In the genomic region with DNA sequence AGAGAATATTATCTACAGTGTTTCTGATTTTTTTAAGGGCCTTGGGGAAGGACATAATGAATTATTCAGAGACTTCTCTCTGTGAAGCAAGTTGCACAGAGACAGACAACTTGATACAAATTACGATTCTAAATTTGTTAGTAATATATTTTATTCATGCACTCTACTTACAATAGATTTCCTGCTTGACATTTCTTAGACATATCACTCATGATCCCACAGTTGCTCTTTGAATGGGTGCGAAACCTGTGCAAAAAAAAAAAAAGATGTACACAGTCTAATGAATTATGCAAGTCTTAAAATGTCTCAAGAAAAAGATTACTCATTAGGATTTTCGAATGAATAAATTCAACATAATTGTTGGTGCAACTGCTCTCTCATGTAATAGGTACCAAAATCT, we compare ENCODE assay signal across 25 cellular contexts.
"Had no signal": no experiment of that assay in that cellular context is flagged by ENCODE, and none has a peak within 500 bp of the region (broad histone marks: within the 10 kb centered on the region; RNA-seq: fewer than 3 reads in every experiment).

No MANE protein-coding gene starts in this region.

- H3K4me1 Mint-ChIP-seq: mesothelial cell of epicardium, naive B cell had no signal

- H3K36me3 Mint-ChIP-seq: naive B cell had no signal

- H3K27ac Mint-ChIP-seq: dendritic cell treated with granulocyte-macrophage colony-stimulating factor and Interleukin-4, amounts not matched to agents 40 ng/mL and 50 ng/mL, for 4 days; endodermal cell; mesothelial cell of epicardium; naive B cell; neural progenitor cell; progenitor cell of endocrine pancreas had no signal

- H3K9me3 Mint-ChIP-seq: endodermal cell; naive B cell; natural killer cell treated with Interleukin-12 subunit alpha and Interleukin-12 subunit beta and Interleukin-15 and Interleukin-18, amount 100 ng/mL, for 72 hours had no signal

- ATAC-seq: esophagus mucosa; foreskin keratinocyte; heart right ventricle; left cardiac atrium; left lung; mucosa of descending colon; natural killer cell treated with Interleukin-12 subunit alpha and Interleukin-12 subunit beta and Interleukin-15 and Interleukin-18, amount 100 ng/mL, for 72 hours; right lobe of liver had no signal

- H3K27me3 Mint-ChIP-seq: dendritic cell treated with granulocyte-macrophage colony-stimulating factor and Interleukin-4, amounts not matched to agents 40 ng/mL and 50 ng/mL, for 4 days; natural killer cell treated with Interleukin-12 subunit alpha and Interleukin-12 subunit beta and Interleukin-15 and Interleukin-18, amount 100 ng/mL, for 72 hours; progenitor cell of endocrine pancreas had no signal

- DNase-seq: effector CD8-positive, alpha-beta T cell; endodermal cell; foreskin keratinocyte; glutamatergic neuron; heart right ventricle; left cardiac atrium; left lung; mesenchymal stem cell; mucosa of descending colon; naive B cell; right lobe of liver; small intestine; stimulated activated CD4-positive, alpha-beta T cell treated with anti-CD3 and anti-CD28 coated beads, Interleukin-15, amount 100 ng/mL, for 24 hours; stimulated activated CD4-positive, alpha-beta T cell treated with anti-CD3 and anti-CD28 coated beads, Interleukin-2, amount 100 ng/mL, for 48 hours; stimulated activated naive CD4-positive, alpha-beta T cell; stomach; thyroid gland; trophoblast cell had no signal

- H3K4me3 Mint-ChIP-seq: dendritic cell treated with granulocyte-macrophage colony-stimulating factor and Interleukin-4, amounts not matched to agents 40 ng/mL and 50 ng/mL, for 4 days; endodermal cell; mesothelial cell of epicardium; naive B cell; natural killer cell treated with Interleukin-12 subunit alpha and Interleukin-12 subunit beta and Interleukin-15 and Interleukin-18, amount 100 ng/mL, for 72 hours; neural progenitor cell had no signal

- FAIRE-seq: islet of Langerhans, small intestine had no signal
